In genomic region chr2:175030380-175031271, GRCh38 we compare ENCODE assay signal across 9 cellular contexts. TPM values are rescaled to one million over a fixed set of nuclear protein-coding genes. Genes with fewer than 3 reads are reported as not detected.
DNase-seq lines count a peak whose midpoint lies in the region; ATAC-seq, FAIRE-seq and TF ChIP-seq lines count a peak whose summit lies in the region.
"Had no signal": no experiment of that assay in that cellular context is flagged by ENCODE, and none has a peak within 500 bp of the region (broad histone marks: within the 10 kb centered on the region; RNA-seq: fewer than 3 reads in every experiment).

No MANE protein-coding gene starts in this region.

- H3K9me3 ChIP-seq in keratinocyte (ENCODE audit: control insufficient read depth, low read depth, low read length): no peaks in the 10 kb centered on the region

- ATAC-seq in activated naive CD8-positive, alpha-beta T cell treated with anti-CD3 and anti-CD28 coated beads, Interleukin-2, amount 10 ng/mL, durations not matched to agents 7 days and 5 days (ENCODE audit: low read depth): peak; percentile 65
- no peak for ATAC-seq in GM19324 (IDR thresholded peaks at IDR 0.05; ENCODE audit: low FRiP score, unreplicated experiment)
- no peak for ATAC-seq in GM19328 (IDR thresholded peaks at IDR 0.05; ENCODE audit: unreplicated experiment)

- H3K4me2 ChIP-seq in keratinocyte (ENCODE audit: control insufficient read depth, extremely low read depth, insufficient read depth, low read depth, low read length): no peak overlapping the region

- no peaks in the 10 kb centered on the region for H3K27me3 Mint-ChIP-seq in activated naive CD8-positive, alpha-beta T cell treated with anti-CD3 and anti-CD28 coated beads, Interleukin-2, amount 10 ng/mL, durations not matched to agents 7 days and 5 days
- H3K27me3 Mint-ChIP-seq in activated T-helper 2 cell treated with anti-CD3 and anti-CD28 coated beads, Interferon-gamma antibody, Interleukin-2, Interleukin-4, amounts not matched to agents 10 μg/mL and 5 μg/mL and 100 μg/mL, durations not matched to agents 14 hours and 24 hours and 36 hours (ENCODE audit: low read depth): no peaks in the 10 kb centered on the region
- H3K27me3 Mint-ChIP-seq: stimulated activated naive CD8-positive, alpha-beta T cell treated with anti-CD3 and anti-CD28 coated beads, Interleukin-15, Interleukin-2, amounts not matched to agents 100 ng/mL and 50 ng/mL, for 24 hours had no signal

- dilution Hi-C loops in keratinocyte (cut with MboI; ENCODE audit: extremely low pct_ligation_motif_present, low sequenced_read_pairs): no loop called here

- peak; percentile 50 for TF ChIP-seq CTCF in AG04449 (IDR thresholded peaks at IDR 0.05; ENCODE audit: insufficient read depth, low read length, missing control alignments)
- TF ChIP-seq CTCF in GM12864 (IDR thresholded peaks at IDR 0.05; ENCODE audit: low read depth, low read length, missing control alignments): peak; percentile 51
- peak; percentile 40 to 67 (median 60) for TF ChIP-seq CTCF in keratinocyte (optimal IDR thresholded peaks at IDR 0.05 in 1 of 3, IDR thresholded peaks at IDR 0.05 in 1 of 3, conservative IDR thresholded peaks at IDR 0.05 in 1 of 3; ENCODE audit: extremely low read depth in 1 of 3, insufficient read depth in 2 of 3, low read length in 3 of 3)

- no peaks in the 10 kb centered on the region for H3K27me3 ChIP-seq in keratinocyte (ENCODE audit: control insufficient read depth, extremely low read depth, insufficient read depth, low read length)

- POLR2A ChIA-PET in AG04449 (lab: Yijun Ruan, JAX): no interaction called here
- POLR2A ChIA-PET in activated naive CD8-positive, alpha-beta T cell treated with anti-CD3 and anti-CD28 coated beads, Interleukin-2, amount 10 ng/mL, durations not matched to agents 7 days and 5 days (lab: Charles Lee): no interaction called here

- H3K36me3 ChIP-seq in keratinocyte (ENCODE audit: control insufficient read depth in 2 of 2, extremely low read depth in 1 of 2, insufficient read depth in 2 of 2, low read length in 2 of 2): no peaks in the 10 kb centered on the region

- H3K79me2 ChIP-seq in keratinocyte (ENCODE audit: control insufficient read depth, insufficient read depth, low read length): no peaks in the 10 kb centered on the region

- H3K4me1 ChIP-seq in keratinocyte (ENCODE audit: control insufficient read depth, extremely low read depth, insufficient read depth, low read length): no peaks in the 10 kb centered on the region

- H3K9me3 Mint-ChIP-seq in activated naive CD8-positive, alpha-beta T cell treated with anti-CD3 and anti-CD28 coated beads, Interleukin-2, amount 10 ng/mL, durations not matched to agents 7 days and 5 days: no peaks in the 10 kb centered on the region
- no peaks in the 10 kb centered on the region for H3K9me3 Mint-ChIP-seq in activated T-helper 2 cell treated with anti-CD3 and anti-CD28 coated beads, Interferon-gamma antibody, Interleukin-2, Interleukin-4, amounts not matched to agents 10 μg/mL and 5 μg/mL and 100 μg/mL, durations not matched to agents 14 hours and 24 hours and 36 hours
- H3K9me3 Mint-ChIP-seq: stimulated activated naive CD8-positive, alpha-beta T cell treated with anti-CD3 and anti-CD28 coated beads, Interleukin-15, Interleukin-2, amounts not matched to agents 100 ng/mL and 50 ng/mL, for 24 hours had no signal

- no peak overlapping the region for H3K27ac Mint-ChIP-seq in activated naive CD8-positive, alpha-beta T cell treated with anti-CD3 and anti-CD28 coated beads, Interleukin-2, amount 10 ng/mL, durations not matched to agents 7 days and 5 days
- H3K27ac Mint-ChIP-seq in activated T-helper 2 cell treated with anti-CD3 and anti-CD28 coated beads, Interferon-gamma antibody, Interleukin-2, Interleukin-4, amounts not matched to agents 10 μg/mL and 5 μg/mL and 100 μg/mL, durations not matched to agents 14 hours and 24 hours and 36 hours: no peak overlapping the region
- H3K27ac Mint-ChIP-seq: stimulated activated naive CD8-positive, alpha-beta T cell treated with anti-CD3 and anti-CD28 coated beads, Interleukin-15, Interleukin-2, amounts not matched to agents 100 ng/mL and 50 ng/mL, for 24 hours had no signal

- H3K36me3 Mint-ChIP-seq in activated naive CD8-positive, alpha-beta T cell treated with anti-CD3 and anti-CD28 coated beads, Interleukin-2, amount 10 ng/mL, durations not matched to agents 7 days and 5 days: no peaks in the 10 kb centered on the region
- H3K36me3 Mint-ChIP-seq in activated T-helper 2 cell treated with anti-CD3 and anti-CD28 coated beads, Interferon-gamma antibody, Interleukin-2, Interleukin-4, amounts not matched to agents 10 μg/mL and 5 μg/mL and 100 μg/mL, durations not matched to agents 14 hours and 24 hours and 36 hours (ENCODE audit: low read depth): no peaks in the 10 kb centered on the region

- no peaks in the 10 kb centered on the region for H3K9me1 ChIP-seq in keratinocyte (ENCODE audit: control insufficient read depth, extremely low read depth, insufficient read depth, low read length)

- no peak overlapping the region for H2AFZ ChIP-seq in keratinocyte (ENCODE audit: control insufficient read depth, low read length)

- H3K4me3 ChIP-seq in AG04449 (ENCODE audit: low read depth, low read length) (no peak overlapping the region), GM12864 (ENCODE audit: low read depth, low read length) (no peak overlapping the region), keratinocyte (ENCODE audit: control insufficient read depth in 2 of 3, extremely low read depth in 1 of 3, insufficient read depth in 2 of 3, low read depth in 1 of 3, low read length in 3 of 3) (no peak overlapping the region)

- no peak overlapping the region for H3K27ac ChIP-seq in keratinocyte (ENCODE audit: control insufficient read depth, insufficient read depth, low read length)

- FAIRE-seq in keratinocyte (lab: Jason Lieb, UNC): no peak

- no peaks in the 10 kb centered on the region for H4K20me1 ChIP-seq in keratinocyte (ENCODE audit: control insufficient read depth, extremely low read depth, insufficient read depth, low read length)

- H3K4me1 Mint-ChIP-seq in activated naive CD8-positive, alpha-beta T cell treated with anti-CD3 and anti-CD28 coated beads, Interleukin-2, amount 10 ng/mL, durations not matched to agents 7 days and 5 days: peaks cover 5% of the 10 kb centered on the region
- H3K4me1 Mint-ChIP-seq in activated T-helper 2 cell treated with anti-CD3 and anti-CD28 coated beads, Interferon-gamma antibody, Interleukin-2, Interleukin-4, amounts not matched to agents 10 μg/mL and 5 μg/mL and 100 μg/mL, durations not matched to agents 14 hours and 24 hours and 36 hours (ENCODE audit: low read depth): no peaks in the 10 kb centered on the region

- CTCF ChIA-PET in AG04449 (lab: Yijun Ruan, JAX): interaction anchor here (0.7 to 5.1 kb wide), 22 partner anchors 8 to 1066 kb away, joined by 3 to 25 read pairs (median 6); partner anchors contain the start of gene CHN1

- intact Hi-C loops in activated T-helper 2 cell treated with anti-CD3 and anti-CD28 coated beads, Interferon-gamma antibody, Interleukin-2, Interleukin-4, amounts not matched to agents 10 μg/mL and 5 μg/mL and 100 μg/mL, durations not matched to agents 14 hours and 24 hours and 36 hours (cut with micrococcal nuclease): no loop called here

- H3K4me3 Mint-ChIP-seq in activated naive CD8-positive, alpha-beta T cell treated with anti-CD3 and anti-CD28 coated beads, Interleukin-2, amount 10 ng/mL, durations not matched to agents 7 days and 5 days: no peak overlapping the region
- H3K4me3 Mint-ChIP-seq in activated T-helper 2 cell treated with anti-CD3 and anti-CD28 coated beads, Interferon-gamma antibody, Interleukin-2, Interleukin-4, amounts not matched to agents 10 μg/mL and 5 μg/mL and 100 μg/mL, durations not matched to agents 14 hours and 24 hours and 36 hours (ENCODE audit: low read depth): no peak overlapping the region
- H3K4me3 Mint-ChIP-seq: stimulated activated naive CD8-positive, alpha-beta T cell treated with anti-CD3 and anti-CD28 coated beads, Interleukin-15, Interleukin-2, amounts not matched to agents 100 ng/mL and 50 ng/mL, for 24 hours had no signal

- DNase-seq in AG04449 (ENCODE audit: low read depth, low spot score) (peak; percentile 3), GM12864 (ENCODE audit: low read depth) (no peak), NCI-H1105 (lab: John Stamatoyannopoulos, UW) (peak; percentile 10), keratinocyte (ENCODE audit: low read depth, low spot score) (no peak)
- no peak for DNase-seq in activated naive CD8-positive, alpha-beta T cell treated with anti-CD3 and anti-CD28 coated beads, Interleukin-2, amount 10 ng/mL, durations not matched to agents 7 days and 5 days
- DNase-seq in activated T-helper 2 cell treated with anti-CD3 and anti-CD28 coated beads, Interferon-gamma antibody, Interleukin-2, Interleukin-4, amounts not matched to agents 10 μg/mL and 5 μg/mL and 100 μg/mL, durations not matched to agents 14 hours and 24 hours and 36 hours (ENCODE audit: low spot score): no peak

- H3K9ac ChIP-seq in keratinocyte (ENCODE audit: control insufficient read depth, extremely low read depth, insufficient read depth, low read length): no peak overlapping the region

RNA-seq across cellular contexts. Expression of gene CHN1, which starts 25.4 kb away (rescaled TPM):
- total RNA-seq in activated naive CD8-positive, alpha-beta T cell treated with anti-CD3 and anti-CD28 coated beads, Interleukin-2, amount 10 ng/mL, durations not matched to agents 7 days and 5 days: 1 to 10 TPM; 3.5 to 3.7 TPM
- 1.9 to 2.3 TPM (median 2.2 TPM) in 3 replicates for polyA plus RNA-seq in keratinocyte
- not detected for polyA plus RNA-seq in keratinocyte (2011; ENCODE audit: low read depth)
- 1.0 and 2.1 TPM in 2 replicates for polyA plus RNA-seq in keratinocyte (2011; cell fraction: cytosol; rRNA removed)
- 1.7 and 1.9 TPM in 2 replicates for polyA plus RNA-seq in keratinocyte (2011; cell fraction: nucleus; rRNA removed)
- 0.51 and 0.76 TPM in 2 replicates for polyA plus RNA-seq in keratinocyte (2012; ENCODE audit: low replicate concordance)
- polyA minus RNA-seq in keratinocyte: 0.66 to 8.1 TPM (median 1.8 TPM) in 3 replicates
- 1.9 TPM for polyA minus RNA-seq in keratinocyte (2011; cell fraction: cytosol; rRNA and poly(A)+ RNA removed)
- 1.7 and 4.0 TPM in 2 replicates for polyA minus RNA-seq in keratinocyte (2011; cell fraction: nucleus; rRNA and poly(A)+ RNA removed)
- total RNA-seq in activated T-helper 2 cell treated with anti-CD3 and anti-CD28 coated beads, Interferon-gamma antibody, Interleukin-2, Interleukin-4, amounts not matched to agents 10 μg/mL and 5 μg/mL and 100 μg/mL, durations not matched to agents 14 hours and 24 hours and 36 hours: 5.0 and 7.3 TPM in 2 replicates

Comparison
In these comparisons a context has a peak if more than half of its experiments do, and no peak if none do; other contexts are left out.
1. DNase-seq: peak in AG04449 (single experiment) and NCI-H1105 (single experiment); none in GM12864 (single experiment), activated naive CD8-positive, alpha-beta T cell treated with anti-CD3 and anti-CD28 coated beads, Interleukin-2, amount 10 ng/mL, durations not matched to agents 7 days and 5 days (single experiment), keratinocyte (single experiment) and activated T-helper 2 cell treated with anti-CD3 and anti-CD28 coated beads, Interferon-gamma antibody, Interleukin-2, Interleukin-4, amounts not matched to agents 10 μg/mL and 5 μg/mL and 100 μg/mL, durations not matched to agents 14 hours and 24 hours and 36 hours (single experiment).
2. Peak in every context shown above with its lines, with median percentiles within 50 percentile points of each other: CTCF ChIP-seq.